8 cellular contexts compared by ENCODE assay signal in the genomic region with DNA sequence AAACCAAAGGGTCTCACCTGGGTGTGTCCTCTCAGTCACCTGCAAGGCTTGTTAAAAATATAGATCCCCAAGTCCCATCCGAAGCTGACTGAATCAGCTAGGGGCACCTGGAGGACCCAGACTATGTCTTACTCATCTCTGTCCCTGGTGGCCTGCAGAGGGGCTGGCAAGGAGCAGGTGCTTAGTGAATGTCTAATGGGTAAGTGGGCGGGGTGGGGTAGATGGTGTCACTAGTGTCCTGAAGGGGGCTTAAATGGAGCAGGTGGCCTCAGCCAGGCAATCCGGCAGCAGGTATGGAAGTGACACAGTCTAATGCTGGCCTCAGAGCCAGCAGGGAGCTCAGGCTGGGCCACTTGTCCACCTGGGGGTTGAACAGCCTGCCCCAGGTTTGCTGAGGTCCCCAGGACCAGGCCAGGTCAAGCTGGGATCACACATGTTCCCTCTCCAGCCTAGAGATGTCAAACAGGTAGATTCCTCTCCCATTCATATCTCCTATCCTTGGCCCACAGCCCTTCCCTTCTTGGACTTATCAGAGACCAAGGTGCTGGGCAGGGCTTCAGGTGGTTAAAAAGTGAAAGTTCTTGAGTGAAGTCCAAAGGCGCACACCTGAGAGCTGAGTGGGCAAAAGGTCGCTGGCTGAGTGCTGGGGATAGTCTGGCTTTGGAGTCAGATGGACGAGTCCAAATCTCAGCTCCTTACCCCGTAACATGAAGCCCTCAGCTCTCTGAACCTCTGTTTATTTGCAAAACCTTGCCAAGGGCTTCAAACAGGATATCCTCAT. TPM values are rescaled to one million over a fixed set of nuclear protein-coding genes. Genes with fewer than 3 reads are reported as not detected.
DNase-seq lines count a peak whose midpoint lies in the region; ATAC-seq, FAIRE-seq and TF ChIP-seq lines count a peak whose summit lies in the region.

No MANE protein-coding gene starts in this region.

- peak; percentile 43 for FAIRE-seq in GM12891 (lab: Jason Lieb, UNC)

- POLR2A ChIA-PET in CD4-positive, alpha-beta T cell (lab: Charles Lee) = no interaction called here

- peaks cover 54% of the 10 kb centered on the region for H3K27me3 Mint-ChIP-seq in CD4-positive, alpha-beta T cell

- H3K27ac Mint-ChIP-seq in CD4-positive, alpha-beta T cell = no peak overlapping the region

- no peak for TF ChIP-seq CTCF in CD4-positive, alpha-beta T cell (IDR thresholded peaks at IDR 0.05)

- no peaks in the 10 kb centered on the region for H3K9me3 ChIP-seq in CD4-positive, alpha-beta T cell (ENCODE audit: control insufficient read depth, low read length)

- no peaks in the 10 kb centered on the region for H3K9me3 Mint-ChIP-seq in CD4-positive, alpha-beta T cell

- no peaks in the 10 kb centered on the region for H3K4me1 Mint-ChIP-seq in CD4-positive, alpha-beta T cell (ENCODE audit: low read depth)

- no peak overlapping the region for H3K27ac ChIP-seq in CD4-positive, alpha-beta T cell (ENCODE audit: low read depth, low read length)

- DNase-seq in ACHN (peak; percentile 20), GM12891 (ENCODE audit: insufficient read length, low spot score) (no peak), NCI-H510A treated with DMSO at 0.1 percent for 48 hours (lab: John Stamatoyannopoulos, UW) (peak; percentile 22), kidney tubule cell (ENCODE audit: low spot score) (peak; percentile 29), iPS-NIHi7 (ENCODE audit: extremely low spot score) (no peak), NCI-H2029 (lab: John Stamatoyannopoulos, UW) (no peak), kidney glomerular epithelial cell (lab: John Stamatoyannopoulos, UW) (no peak)
- no peak for DNase-seq in CD4-positive, alpha-beta T cell

- CTCF ChIA-PET in CD4-positive, alpha-beta T cell (lab: Charles Lee) = no interaction called here

- intact Hi-C loops in CD4-positive, alpha-beta T cell (cut with DNase I, micrococcal nuclease) = no loop called here

- H3K36me3 Mint-ChIP-seq in CD4-positive, alpha-beta T cell (ENCODE audit: low read depth) = no peaks in the 10 kb centered on the region

- no peak for TF ChIP-seq POLR2A in GM12891 (IDR thresholded peaks at IDR 0.05; ENCODE audit: low read depth, low read length)

- in situ Hi-C loops in ACHN (cut with HindIII; ENCODE audit: low pct_ligation_motif_present, low pct_unique_long_range_greater_than_20kb, low sequenced_read_pairs) = no loop called here

- ATAC-seq in CD4-positive, alpha-beta T cell (ENCODE audit: poor library complexity) = no peak

- H3K4me3 Mint-ChIP-seq in CD4-positive, alpha-beta T cell = no peak overlapping the region

- H3K27me3 ChIP-seq in CD4-positive, alpha-beta T cell (ENCODE audit: control insufficient read depth, insufficient read depth, low read length) = peaks cover 39% of the 10 kb centered on the region

TF ChIP-seq in GM12891, 5 proteins besides CTCF, POLR2A, EP300 and RAD21:
- TF ChIP-seq PAX5 (IDR thresholded peaks at IDR 0.05; ENCODE audit: insufficient read depth, low read length, severe bottlenecking) (no peak), POLR2AphosphoS5 (IDR thresholded peaks at IDR 0.05; ENCODE audit: low read depth, low read length) (no peak), POU2F2 (IDR thresholded peaks at IDR 0.05; ENCODE audit: low read depth, low read length) (no peak), SPI1 (IDR thresholded peaks at IDR 0.05; ENCODE audit: low read depth, low read length) (no peak), TAF1 (IDR thresholded peaks at IDR 0.05; ENCODE audit: low read depth, low read length) (no peak)

RNA-seq across cellular contexts. Expression of a gene that starts 1.6 kb away (rescaled TPM):
- polyA plus RNA-seq in GM12891 (2012; ENCODE audit: low read depth, missing spikeins) = 4.4 TPM
- not detected for total RNA-seq in CD4-positive, alpha-beta T cell

Comparison
In these comparisons a context has a peak if more than half of its experiments do, and no peak if none do; other contexts are left out.
1. DNase-seq: peak in ACHN (single experiment), NCI-H510A treated with DMSO at 0.1 percent for 48 hours (single experiment) and kidney tubule cell (single experiment); none in GM12891 (single experiment), iPS-NIHi7 (single experiment), NCI-H2029 (single experiment), CD4-positive, alpha-beta T cell (0 of 10) and kidney glomerular epithelial cell (single experiment).